Comparison of ENCODE assay signal across 8 cellular contexts in genomic region chr2:135948642-135949355, GRCh38. TPM values are rescaled to one million over a fixed set of nuclear protein-coding genes. Genes with fewer than 3 reads are reported as not detected.
DNase-seq lines count a peak whose midpoint lies in the region; ATAC-seq and TF ChIP-seq lines count a peak whose summit lies in the region.

No MANE protein-coding gene starts in this region.

- intact Hi-C loops in Right ventricle myocardium superior (cut with DNase I) = no loop called here

- no peak for TF ChIP-seq CTCF in right atrium auricular region (IDR thresholded peaks at IDR 0.05)

- H3K4me3 ChIP-seq in right atrium auricular region = no peak overlapping the region

- peak overlapping the region; percentile 59 for H3K4me3 Mint-ChIP-seq in activated T-cell treated with anti-CD3 and anti-CD28 coated beads, Interleukin-2, amount 50 U/mL, for 24 hours
- H3K4me3 Mint-ChIP-seq in immature natural killer cell = peak overlapping the region in 1 of 5 donors; percentile 12

- peak overlapping the region; percentile 94 for H3K27ac Mint-ChIP-seq in activated T-cell treated with anti-CD3 and anti-CD28 coated beads, Interleukin-2, amount 50 U/mL, for 24 hours
- peak overlapping the region in 1 of 6 donors; percentile 41 for H3K27ac Mint-ChIP-seq in immature natural killer cell

- no peaks in the 10 kb centered on the region for H3K36me3 ChIP-seq in right atrium auricular region

- peak; percentile 16 for DNase-seq in Right ventricle myocardium superior
- no peak for DNase-seq in right atrium auricular region (ENCODE audit: low spot score)
- peak; percentile 50 for DNase-seq in activated T-cell treated with anti-CD3 and anti-CD28 coated beads, Interleukin-2, amount 50 U/mL, for 24 hours
- DNase-seq in islet precursor cell = peak; percentile 63
- DNase-seq in mesenteric fat pad (ENCODE audit: low spot score) = no peak
- DNase-seq in immature natural killer cell = no peak
- no peak for DNase-seq in G401 (ENCODE audit: low spot score)

- no peaks in the 10 kb centered on the region for H3K27me3 ChIP-seq in right atrium auricular region

- H3K4me1 Mint-ChIP-seq in activated T-cell treated with anti-CD3 and anti-CD28 coated beads, Interleukin-2, amount 50 U/mL, for 24 hours (ENCODE audit: low read depth) = peaks cover 72% of the 10 kb centered on the region
- peaks cover 5 to 18% of the 10 kb centered on the region in 2 donors for H3K4me1 Mint-ChIP-seq in immature natural killer cell

- H3K9me3 ChIP-seq in right atrium auricular region = no peaks in the 10 kb centered on the region

- no peaks in the 10 kb centered on the region for H3K27me3 Mint-ChIP-seq in activated T-cell treated with anti-CD3 and anti-CD28 coated beads, Interleukin-2, amount 50 U/mL, for 24 hours
- no peaks in the 10 kb centered on the region for H3K27me3 Mint-ChIP-seq in immature natural killer cell (ENCODE audit: low read depth in 3 of 3)

- peaks cover 0 to 17% of the 10 kb centered on the region in 2 donors for H3K4me1 ChIP-seq in right atrium auricular region

- in situ Hi-C loops in G401 (cut with HindIII; ENCODE audit: low sequenced_read_pairs) = no loop called here

- H3K36me3 Mint-ChIP-seq in activated T-cell treated with anti-CD3 and anti-CD28 coated beads, Interleukin-2, amount 50 U/mL, for 24 hours (ENCODE audit: low read depth) = peaks cover 81% of the 10 kb centered on the region
- peaks cover 7 to 20% (median 7%) of the 10 kb centered on the region in 3 donors for H3K36me3 Mint-ChIP-seq in immature natural killer cell

- ATAC-seq in Right ventricle myocardium superior (ENCODE audit: poor library complexity) (no peak), HG03442 (IDR thresholded peaks at IDR 0.05; ENCODE audit: unreplicated experiment) (peak; percentile 87)

- no peak overlapping the region for H3K27ac ChIP-seq in right atrium auricular region

- peaks cover 10% of the 10 kb centered on the region for H3K9me3 Mint-ChIP-seq in activated T-cell treated with anti-CD3 and anti-CD28 coated beads, Interleukin-2, amount 50 U/mL, for 24 hours
- no peaks in the 10 kb centered on the region for H3K9me3 Mint-ChIP-seq in immature natural killer cell

RNA-seq across cellular contexts. Expression of gene DARS1, which starts 36.6 kb away (rescaled TPM):
- 62.8 TPM for total RNA-seq in Right ventricle myocardium superior
- 10 to 100 TPM; 42.4 to 57.8 TPM for total RNA-seq in right atrium auricular region
- total RNA-seq in mesenteric fat pad = 62.8 TPM
- 100 to 1,000 TPM in 1 of 3 donors, 10 to 100 TPM in 2; 63.5 to 132 (median 86.1) TPM for polyA plus RNA-seq in immature natural killer cell
- total RNA-seq in G401 (2014; rRNA removed; shearing (Covaris generic)) = 89.1 and 113 TPM in 2 replicates

Comparison
In these comparisons a context has a peak if more than half of its experiments do, and no peak if none do; other contexts are left out.
1. DNase-seq: peak in Right ventricle myocardium superior (single experiment), activated T-cell treated with anti-CD3 and anti-CD28 coated beads, Interleukin-2, amount 50 U/mL, for 24 hours (single experiment) and islet precursor cell (single experiment); none in right atrium auricular region (single experiment), mesenteric fat pad (single experiment), immature natural killer cell (0 of 3) and G401 (single experiment).